In the genomic region with DNA sequence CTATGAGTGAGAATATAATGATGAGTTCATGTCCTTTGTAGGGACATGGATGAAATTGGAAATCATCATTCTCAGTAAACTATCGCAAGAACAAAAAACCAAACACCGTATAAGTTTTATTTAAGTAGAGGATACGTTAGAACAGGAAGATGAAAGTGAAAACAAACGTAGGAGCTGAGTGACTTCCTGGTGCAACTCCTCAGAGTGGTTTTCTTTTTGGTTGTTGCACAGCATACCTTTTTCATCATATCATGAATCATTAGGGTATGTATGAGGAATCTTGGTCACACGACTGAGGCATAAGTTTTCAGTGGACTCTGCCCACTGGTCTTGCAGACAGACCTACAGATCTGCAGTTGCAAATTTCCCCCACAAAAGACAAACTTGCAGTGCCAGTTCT, we compare ENCODE assay signal across 24 cellular contexts.
"Had no signal": no experiment of that assay in that cellular context is flagged by ENCODE, and none has a peak within 500 bp of the region (broad histone marks: within the 10 kb centered on the region; RNA-seq: fewer than 3 reads in every experiment).

No MANE protein-coding gene starts in this region.

- H3K79me2 ChIP-seq: parathyroid adenoma had no signal

- H3K36me3 ChIP-seq: cardiac muscle cell, esophagus squamous epithelium, left ventricle myocardium inferior, right lobe of liver, stomach, vagina had no signal

- H3K9me3 ChIP-seq: esophagus squamous epithelium, right lobe of liver, vagina had no signal

- H3K27ac Mint-ChIP-seq: activated CD8-positive, alpha-beta T cell treated with anti-CD3 and anti-CD28 coated beads for 36 hours; dendritic cell treated with granulocyte-macrophage colony-stimulating factor and Interleukin-4, amounts not matched to agents 40 ng/mL and 50 ng/mL, for 4 days; immature natural killer cell; nephron had no signal

- H3K4me3 ChIP-seq: cardiac muscle cell, esophagus squamous epithelium, left ventricle myocardium inferior, right lobe of liver, stomach, vagina had no signal

- H3K27me3 ChIP-seq: cardiac muscle cell, esophagus squamous epithelium, right lobe of liver, stomach, vagina had no signal

- ATAC-seq: activated CD8-positive, alpha-beta T cell treated with anti-CD3 and anti-CD28 coated beads for 36 hours; activated T-cell treated with anti-CD3 and anti-CD28 coated beads, Interleukin-2, amount 50 U/mL, for 4 hours; right lobe of liver had no signal

- H3K9me3 Mint-ChIP-seq: activated CD8-positive, alpha-beta T cell treated with anti-CD3 and anti-CD28 coated beads for 36 hours; activated T-cell treated with anti-CD3 and anti-CD28 coated beads, Interleukin-2, amount 50 U/mL, for 4 hours; dendritic cell treated with granulocyte-macrophage colony-stimulating factor and Interleukin-4, amounts not matched to agents 40 ng/mL and 50 ng/mL, for 4 days; nephron had no signal

- H3K4me1 Mint-ChIP-seq: immature natural killer cell, nephron had no signal

- H2AFZ ChIP-seq: parathyroid adenoma had no signal

- DNase-seq: activated CD4-positive, alpha-beta T cell treated with anti-CD3 and anti-CD28 coated beads for 48 hours; activated CD4-positive, CD25-positive, alpha-beta regulatory T cell; activated CD8-positive, alpha-beta T cell treated with anti-CD3 and anti-CD28 coated beads for 36 hours; activated effector memory CD4-positive, alpha-beta T cell treated with Interleukin-2 at 50 U/mL for 16 hours; activated naive CD4-positive, alpha-beta T cell treated with anti-CD3 and anti-CD28 coated beads, Interleukin-2, amount 50 U/mL, for 16 hours; activated T-cell treated with anti-CD3 and anti-CD28 coated beads, Interleukin-2, amount 50 U/mL, for 4 hours; effector CD8-positive, alpha-beta T cell; esophagus squamous epithelium; immature natural killer cell; kidney glomerular epithelial cell; left ventricle myocardium inferior; mammary epithelial cell; midbrain; right lobe of liver; small intestine; stimulated activated CD4-positive, alpha-beta T cell treated with anti-CD3 and anti-CD28 coated beads, Interleukin-15, amount 100 ng/mL, for 24 hours; stimulated activated CD4-positive, alpha-beta T cell treated with anti-CD3 and anti-CD28 coated beads, Interleukin-2, amount 100 ng/mL, for 48 hours; stomach; trophoblast cell had no signal

- H3K9ac ChIP-seq: parathyroid adenoma had no signal

- H3K4me1 ChIP-seq: esophagus squamous epithelium, left ventricle myocardium inferior, parathyroid adenoma, right lobe of liver, stomach, vagina had no signal

- H3K4me3 Mint-ChIP-seq: activated CD8-positive, alpha-beta T cell treated with anti-CD3 and anti-CD28 coated beads for 36 hours; activated T-cell treated with anti-CD3 and anti-CD28 coated beads, Interleukin-2, amount 50 U/mL, for 4 hours; dendritic cell treated with granulocyte-macrophage colony-stimulating factor and Interleukin-4, amounts not matched to agents 40 ng/mL and 50 ng/mL, for 4 days; immature natural killer cell; nephron had no signal

- H3K27ac ChIP-seq: cardiac muscle cell, esophagus squamous epithelium, left ventricle myocardium inferior, parathyroid adenoma, right lobe of liver, stomach, vagina had no signal
